Comparison of ENCODE assay signal across 8 cellular contexts in genomic region chr16:81457326-81458133, GRCh38. TPM values are rescaled to one million over a fixed set of nuclear protein-coding genes. Genes with fewer than 3 reads are reported as not detected.
DNase-seq lines count a peak whose midpoint lies in the region; ATAC-seq, FAIRE-seq and TF ChIP-seq lines count a peak whose summit lies in the region.

No MANE protein-coding gene starts in this region.

- H3K27ac ChIP-seq in A549: peak overlapping the region; percentile 84 to 99

- no peaks in the 10 kb centered on the region for H3K27me3 Mint-ChIP-seq in activated CD4-positive, alpha-beta memory T cell treated with anti-CD3 and anti-CD28 coated beads, Interleukin-2, amount 10 ng/mL, durations not matched to agents 7 days and 5 days
- no peaks in the 10 kb centered on the region for H3K27me3 Mint-ChIP-seq in T-cell

- no peak overlapping the region for H3K27ac Mint-ChIP-seq in activated CD4-positive, alpha-beta memory T cell treated with anti-CD3 and anti-CD28 coated beads, Interleukin-2, amount 10 ng/mL, durations not matched to agents 7 days and 5 days
- peak overlapping the region in 1 of 2 donors; percentile 12 for H3K27ac Mint-ChIP-seq in T-cell

- peak overlapping the region; percentile 95 for H3K4me2 ChIP-seq in A549

- H3K36me3 Mint-ChIP-seq in activated CD4-positive, alpha-beta memory T cell treated with anti-CD3 and anti-CD28 coated beads, Interleukin-2, amount 10 ng/mL, durations not matched to agents 7 days and 5 days (ENCODE audit: low read depth): peaks cover 28% of the 10 kb centered on the region
- H3K36me3 Mint-ChIP-seq in T-cell: peaks cover 27% of the 10 kb centered on the region

- peaks cover 20% of the 10 kb centered on the region for H3K4me1 Mint-ChIP-seq in activated CD4-positive, alpha-beta memory T cell treated with anti-CD3 and anti-CD28 coated beads, Interleukin-2, amount 10 ng/mL, durations not matched to agents 7 days and 5 days
- H3K4me1 Mint-ChIP-seq in T-cell: peaks cover 66 to 71% (median 70%) of the 10 kb centered on the region in 3 donors

- H3K9me3 ChIP-seq in A549: no peaks in the 10 kb centered on the region

- peaks cover 100% of the 10 kb centered on the region for H3K4me1 ChIP-seq in A549

- H3K4me3 ChIP-seq in A549: peak overlapping the region; percentile 17; the same call in 1 of the 3 replicates

- TF ChIP-seq CTCF in A549 (IDR thresholded peaks at IDR 0.05): no peak

- FAIRE-seq in A549 (lab: Jason Lieb, UNC): no peak

- POLR2A ChIA-PET in A549 (lab: Yijun Ruan, JAX) (no interaction called here), T-cell (lab: Charles Lee) (no interaction called here)
- POLR2A ChIA-PET in activated CD4-positive, alpha-beta memory T cell treated with anti-CD3 and anti-CD28 coated beads, Interleukin-2, amount 10 ng/mL, durations not matched to agents 7 days and 5 days (lab: Charles Lee): no interaction called here

- no peak overlapping the region for H3K4me3 Mint-ChIP-seq in activated CD4-positive, alpha-beta memory T cell treated with anti-CD3 and anti-CD28 coated beads, Interleukin-2, amount 10 ng/mL, durations not matched to agents 7 days and 5 days
- H3K4me3 Mint-ChIP-seq in T-cell: no peak overlapping the region

- ATAC-seq in A549 (peak; percentile 61 to 75), GM21367 (IDR thresholded peaks at IDR 0.05; ENCODE audit: unreplicated experiment) (no peak), T-cell (replicated peaks in 1 of 4) (no peak)

- no peaks in the 10 kb centered on the region for H3K9me3 Mint-ChIP-seq in activated CD4-positive, alpha-beta memory T cell treated with anti-CD3 and anti-CD28 coated beads, Interleukin-2, amount 10 ng/mL, durations not matched to agents 7 days and 5 days
- no peaks in the 10 kb centered on the region for H3K9me3 Mint-ChIP-seq in T-cell

- CTCF ChIA-PET in A549 (lab: Yijun Ruan, JAX): interaction anchor here (0.8 to 2.3 kb wide), 6 partner anchors 11 to 54 kb away, joined by 3 to 7 read pairs (median 4); no protein-coding TSS in a partner anchor
- CTCF ChIA-PET in activated CD4-positive, alpha-beta memory T cell treated with anti-CD3 and anti-CD28 coated beads, Interleukin-2, amount 10 ng/mL, durations not matched to agents 7 days and 5 days (lab: Charles Lee): interaction anchor here (0.8 kb wide), 1 partner anchor 12 kb away, joined by 3 read pairs; no protein-coding TSS in a partner anchor
- CTCF ChIA-PET in T-cell (lab: Charles Lee): no interaction called here

- DNase-seq in A549 (ENCODE audit: low read depth in 1 of 2, low spot score in 1 of 2) (peak; percentile 75 to 95), HK-2 (ENCODE audit: unreplicated experiment) (peak; percentile 32), astrocyte of the hippocampus (ENCODE audit: low read depth, low spot score) (peak; percentile 87), kidney glomerular epithelial cell (lab: John Stamatoyannopoulos, UW) (peak; percentile 42), NCI-H146 (lab: John Stamatoyannopoulos, UW) (no peak), T-cell (no peak)
- no peak for DNase-seq in activated CD4-positive, alpha-beta memory T cell treated with anti-CD3 and anti-CD28 coated beads, Interleukin-2, amount 10 ng/mL, durations not matched to agents 7 days and 5 days

- 25% methylated on average over 17 of the region's 17 CpGs for WGBS in A549 (ENCODE audit: missing lambda C conversion rate)

- TF ChIP-seq POLR2A in A549 (IDR thresholded peaks at IDR 0.05; ENCODE audit: low read length): no peak

- TF ChIP-seq RAD21 in A549 (conservative IDR thresholded peaks at IDR 0.05 in 1 of 2, IDR thresholded peaks at IDR 0.05 in 1 of 2): no peak; a peak in 1 of 5 replicates

- TF ChIP-seq EP300 in A549 (IDR thresholded peaks at IDR 0.05): peak; percentile 9 to 63; a peak in 3 of 5 replicates

TF ChIP-seq in A549, 52 proteins besides CTCF, POLR2A, EP300 and RAD21:
- TF ChIP-seq FOSL2 (IDR thresholded peaks at IDR 0.05) (peak; percentile 43; the same call in 1 of the 2 replicates), FOSL2 (CRISPR knock-in tag; IDR thresholded peaks at IDR 0.05) (peak; percentile 76), MAFK (IDR thresholded peaks at IDR 0.05; ENCODE audit: partially characterized antibody) (peak; percentile 56), JUNB (IDR thresholded peaks at IDR 0.05) (peak; percentile 62; the same call in 1 of the 2 replicates), ZSCAN20 (CRISPR knock-in tag; IDR thresholded peaks at IDR 0.05) (no peak), GATA3 (IDR thresholded peaks at IDR 0.05; ENCODE audit: borderline replicate concordance) (peak; percentile 50; the same call in 1 of the 2 replicates), ZFP36 (IDR thresholded peaks at IDR 0.05; ENCODE audit: borderline replicate concordance, partially characterized antibody) (no peak), JUN (IDR thresholded peaks at IDR 0.05) (peak in 1 of 2 experiments; percentile 63; a peak in 3 of 5 replicates), CEBPB (IDR thresholded peaks at IDR 0.05) (peak in 1 of 2 experiments; percentile 63; a peak in 2 of 4 replicates), E2F6 (IDR thresholded peaks at IDR 0.05; ENCODE audit: borderline replicate concordance, low read depth) (peak; percentile 48; the same call in 1 of the 2 replicates), RFX5 (IDR thresholded peaks at IDR 0.05) (no peak), CBX8 (IDR thresholded peaks at IDR 0.05) (no peak), SMC3 (IDR thresholded peaks at IDR 0.05) (0 out of 3 replicates have a peak, but pooled peaks have one; percentile 20), RCOR1 (IDR thresholded peaks at IDR 0.05; ENCODE audit: low read depth, low read length) (no peak), KDM5A (IDR thresholded peaks at IDR 0.05) (no peak), REST (IDR thresholded peaks at IDR 0.05) (no peak), MAX (IDR thresholded peaks at IDR 0.05) (peak; percentile 56; the same call in 1 of the 2 replicates)
TF ChIP-seq in A549: peak in this region for 9.

RNA-seq across cellular contexts. Expression of gene CMIP, which starts 12.9 kb away (rescaled TPM):
- polyA plus RNA-seq in A549 (2011; rRNA removed) (21.6 and 44.7 TPM in 2 replicates), A549 (2017; fragmentation: RNase III; extraction: RNeasy Plus Mini Kit Qiagen cat#74134 plus additional on column Dnase treatment) (118 to 129 TPM (median 125 TPM) in 3 replicates)
- 78.5 and 97.9 TPM in 2 replicates for polyA plus RNA-seq in A549 (2012; cell fraction: cytosol; rRNA removed)
- 128 and 142 TPM in 2 replicates for polyA plus RNA-seq in A549 (2012; cell fraction: nucleus; rRNA removed)
- 89.1 and 130 TPM in 2 replicates for polyA minus RNA-seq in A549 (2011; rRNA and poly(A)+ RNA removed)
- 10 to 100 TPM; 57.1 to 58.3 TPM for total RNA-seq in activated CD4-positive, alpha-beta memory T cell treated with anti-CD3 and anti-CD28 coated beads, Interleukin-2, amount 10 ng/mL, durations not matched to agents 7 days and 5 days
- 10 to 100 TPM; 39.8 to 55.9 (median 42.6) TPM for total RNA-seq in T-cell

Comparison
In these comparisons a context has a peak if more than half of its experiments do, and no peak if none do; other contexts are left out.
1. ATAC-seq: peak in A549 (2 of 2); none in GM21367 (single experiment) and T-cell (0 of 4).
2. DNase-seq: peak in A549 (2 of 2), HK-2 (single experiment), astrocyte of the hippocampus (single experiment) and kidney glomerular epithelial cell (single experiment); none in NCI-H146 (single experiment), activated CD4-positive, alpha-beta memory T cell treated with anti-CD3 and anti-CD28 coated beads, Interleukin-2, amount 10 ng/mL, durations not matched to agents 7 days and 5 days (single experiment) and T-cell (0 of 34).
3. CTCF ChIA-PET loops: an anchor here in A549 (0.8 to 2.3 kb wide) and activated CD4-positive, alpha-beta memory T cell treated with anti-CD3 and anti-CD28 coated beads, Interleukin-2, amount 10 ng/mL, durations not matched to agents 7 days and 5 days (0.8 kb wide); none called in T-cell.